In the genomic region with DNA sequence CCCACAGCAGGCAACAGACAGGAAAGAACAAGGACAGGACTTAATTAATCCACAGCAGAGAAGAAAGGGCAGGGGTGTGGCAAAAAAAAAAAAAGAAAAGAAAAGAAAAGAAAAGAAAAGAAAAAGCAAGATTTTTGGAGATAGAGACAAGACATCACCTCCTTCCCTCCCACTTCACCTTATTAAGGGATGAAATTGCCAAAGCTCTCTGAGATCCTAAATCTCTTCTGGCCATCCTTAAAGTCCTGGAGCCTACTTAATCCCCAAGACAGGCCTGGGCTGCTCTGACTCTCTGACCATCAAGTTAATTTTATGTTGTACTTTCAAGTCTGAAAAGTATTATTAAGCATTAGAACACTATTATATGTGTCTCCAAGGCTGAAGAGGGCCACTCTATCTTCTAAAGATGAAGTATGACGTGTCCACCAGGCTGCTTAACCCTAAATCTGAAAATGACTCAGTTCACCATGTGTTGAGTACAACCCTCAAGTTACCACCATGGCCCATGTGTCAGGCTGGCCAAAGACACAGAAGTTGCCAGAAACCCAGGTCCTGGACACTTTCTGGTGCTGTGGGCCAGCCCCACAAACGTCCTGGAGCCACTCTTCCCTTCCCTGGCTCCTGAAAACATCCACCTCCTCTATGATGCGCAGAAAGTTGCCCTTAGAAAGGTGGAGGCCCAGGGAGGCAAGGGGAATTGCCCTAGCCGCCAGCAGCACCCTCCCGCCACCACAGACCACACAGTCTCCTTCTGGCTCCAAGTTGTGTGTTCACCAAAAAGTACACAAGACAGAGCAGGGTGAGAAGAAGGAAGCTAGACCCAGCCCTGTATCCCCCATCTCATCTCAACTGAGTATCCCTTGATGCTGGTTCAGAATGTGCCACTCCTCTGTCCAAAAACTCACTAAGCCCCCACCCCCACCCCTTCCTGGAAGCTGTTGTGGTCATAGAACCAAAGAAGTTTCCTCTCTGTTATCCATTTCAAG, we compare ENCODE assay signal across 10 cellular contexts. TPM values are rescaled to one million over a fixed set of nuclear protein-coding genes. Genes with fewer than 3 reads are reported as not detected.
A peak's percentile ranks its signal among the peaks of the same experiment; 100 is the strongest.
DNase-seq lines count a peak whose midpoint lies in the region; ATAC-seq, FAIRE-seq and TF ChIP-seq lines count a peak whose summit lies in the region.
"Had no signal": no experiment of that assay in that cellular context is flagged by ENCODE, and none has a peak within 500 bp of the region (broad histone marks: within the 10 kb centered on the region; RNA-seq: fewer than 3 reads in every experiment).

No MANE protein-coding gene starts in this region.

- in situ Hi-C loops in HepG2 (cut with HindIII; ENCODE audit: extremely low pct_ligation_motif_present, low pct_unique_long_range_greater_than_20kb) = no loop called here

- no peak for DNase-seq in SK-N-SH
- peak; percentile 32 for DNase-seq in activated gamma-delta T cell (lab: John Stamatoyannopoulos, UW)
- DNase-seq in HepG2 (ENCODE audit: low spot score) = no peak
- peak in 1 of 2 donors; percentile 31 for DNase-seq in upper lobe of left lung
- DNase-seq in 8988T = no peak
- DNase-seq in WERI-Rb-1 = no peak
- no peak for DNase-seq in NCI-H510A (lab: John Stamatoyannopoulos, UW)
- DNase-seq: NCI-H2081 treated with DMSO at 0.1 percent for 48 hours had no signal

- H3K4me1 ChIP-seq in SK-N-SH (ENCODE audit: control insufficient read depth in 1 of 2, insufficient read depth in 2 of 2, low read depth in 1 of 2, low read length in 1 of 2) = peaks cover 9 to 18% of the 10 kb centered on the region in 2 experiments; a peak in 3 of 4 replicates
- peaks cover 74% of the 10 kb centered on the region for H3K4me1 ChIP-seq in HepG2 (ENCODE audit: insufficient read depth, low read length)
- H3K4me1 ChIP-seq in upper lobe of left lung = peaks cover 30 to 37% (median 33%) of the 10 kb centered on the region in 4 donors

- H3K9ac ChIP-seq in SK-N-SH (no peak overlapping the region), HepG2 (ENCODE audit: insufficient read depth, low read depth, low read length) (0 out of 2 replicates have a peak overlapping the region, but pooled peaks have one; percentile 11)

- intact Hi-C loops in HepG2 (cut with micrococcal nuclease; ENCODE audit: unreplicated experiment) = loop anchor here (1.0 kb wide), 1 partner anchor 282 kb away; no protein-coding TSS in a partner anchor

- no TSS peak for BruUV-seq in HepG2 (replicated peaks; lab: Mats Ljungman, UMichigan)

- CTCF ChIA-PET in SK-N-SH (lab: Yijun Ruan, JAX) = interaction anchor here (1.2 to 14.4 kb wide), 2 partner anchors 11 to 285 kb away, joined by 3 to 318 read pairs; no protein-coding TSS in a partner anchor
- CTCF ChIA-PET in HepG2 (lab: Yijun Ruan, JAX; ENCODE audit: low intra/inter-chr PET ratio, low total read pairs) = interaction anchor here (5.2 kb wide), 1 partner anchor 103 kb away, joined by 38 read pairs; no protein-coding TSS in a partner anchor

- no peaks in the 10 kb centered on the region for H3K27me3 ChIP-seq in SK-N-SH (ENCODE audit: insufficient read depth)
- H3K27me3 ChIP-seq in HepG2 (ENCODE audit: control insufficient read depth in 1 of 2, insufficient read depth in 2 of 2, low read length in 2 of 2) = no peaks in the 10 kb centered on the region; a peak in 1 of 5 replicates
- H3K27me3 ChIP-seq in upper lobe of left lung = no peaks in the 10 kb centered on the region
- H3K27me3 ChIP-seq in WERI-Rb-1 (ENCODE audit: insufficient read depth, low read depth, severe bottlenecking) = no peaks in the 10 kb centered on the region

- ATAC-seq in SK-N-SH treated with all-trans-retinoic acid at 6 μM for 48 hours (no peak), HepG2 (no peak), upper lobe of left lung (ENCODE audit: low FRiP score in 2 of 2) (no peak)

- WGBS in SK-N-SH (ENCODE audit: low lambda C conversion rate) = 95% methylated on average over 5 of the region's 5 CpGs
- 88% methylated on average over 5 of the region's 5 CpGs for WGBS in HepG2 (ENCODE audit: low lambda C conversion rate)
- WGBS in upper lobe of left lung, 2 donors = 66 to 82% methylated on average over 4 to 5 of the region's 5 CpGs

- no peak for TF ChIP-seq EP300 in SK-N-SH (IDR thresholded peaks at IDR 0.05; ENCODE audit: borderline replicate concordance in 1 of 2, low read depth in 1 of 2, low read length in 1 of 2)
- TF ChIP-seq EP300 in HepG2 (IDR thresholded peaks at IDR 0.05; ENCODE audit: low read depth in 2 of 2, low read length in 2 of 2) = no peak
- TF ChIP-seq EP300 in HepG2 (CRISPR knock-in tag; IDR thresholded peaks at IDR 0.05; ENCODE audit: borderline replicate concordance) = no peak
- TF ChIP-seq EP300 in upper lobe of left lung (IDR thresholded peaks at IDR 0.05) = no peak

- H3K9me2 ChIP-seq in SK-N-SH = no peaks in the 10 kb centered on the region

- no peak overlapping the region for H3K27ac ChIP-seq in SK-N-SH (ENCODE audit: low read depth in 2 of 2, low read length in 1 of 2)
- H3K27ac ChIP-seq in HepG2 (ENCODE audit: extremely low read length, insufficient read depth, low read length) = no peak overlapping the region
- peak overlapping the region in 3 of 4 donors; percentile 43 to 100 (median 97) for H3K27ac ChIP-seq in upper lobe of left lung
- H3K27ac ChIP-seq in WERI-Rb-1 = no peak overlapping the region

- H3K4me3 ChIP-seq in SK-N-SH (ENCODE audit: low read depth in 2 of 2, low read length in 1 of 2) (peak overlapping the region in 1 of 2 experiments; percentile 84; a peak in 2 of 4 replicates), HepG2 (replicated peaks in 1 of 3; ENCODE audit: insufficient read depth in 1 of 3, low read depth in 2 of 3, low read length in 3 of 3) (peak overlapping the region; percentile 60 to 95 (median 87)), upper lobe of left lung (peak overlapping the region in 3 of 4 donors; percentile 73 to 93 (median 92)), WERI-Rb-1 (ENCODE audit: low read depth, low read length) (no peak overlapping the region)

- no peak overlapping the region for H2AFZ ChIP-seq in SK-N-SH (ENCODE audit: low read depth)
- H2AFZ ChIP-seq in HepG2 (ENCODE audit: low read length) = no peak overlapping the region

- peak in 1 of 2 experiments; percentile 33; a peak in 1 of 4 replicates for TF ChIP-seq POLR2A in HepG2 (IDR thresholded peaks at IDR 0.05; ENCODE audit: insufficient read depth in 1 of 2, low read depth in 2 of 2, low read length in 2 of 2)
- TF ChIP-seq POLR2A in upper lobe of left lung (IDR thresholded peaks at IDR 0.05) = no peak

- peaks cover 32% of the 10 kb centered on the region for H4K20me1 ChIP-seq in SK-N-SH (ENCODE audit: insufficient read depth)
- peaks cover 47% of the 10 kb centered on the region for H4K20me1 ChIP-seq in HepG2 (ENCODE audit: insufficient read depth, low read length)

- peak; percentile 4 for FAIRE-seq in HepG2 (lab: Jason Lieb, UNC)
- FAIRE-seq: islet of Langerhans had no signal

- TF ChIP-seq RAD21 in SK-N-SH (IDR thresholded peaks at IDR 0.05; ENCODE audit: low read length) (no peak), HepG2 (CRISPR knock-in tag; IDR thresholded peaks at IDR 0.05) (no peak)

- H3F3A ChIP-seq in SK-N-SH (replicated peaks; ENCODE audit: insufficient read depth) = peaks cover 28% of the 10 kb centered on the region

- H3K36me3 ChIP-seq in SK-N-SH (replicated peaks in 1 of 2; ENCODE audit: control insufficient read depth in 1 of 2, insufficient read depth in 2 of 2, low read length in 1 of 2) (peaks cover 3 to 4% of the 10 kb centered on the region in 2 experiments), HepG2 (replicated peaks in 1 of 2; ENCODE audit: control insufficient read depth in 1 of 2, insufficient read depth in 2 of 2, low read length in 2 of 2) (peaks cover 2 to 8% of the 10 kb centered on the region in 2 experiments; a peak in 4 of 5 replicates), upper lobe of left lung (peaks cover 0 to 7% (median 0%) of the 10 kb centered on the region in 4 donors), WERI-Rb-1 (no peaks in the 10 kb centered on the region; the same call in 1 of the 2 replicates)

- H3K79me2 ChIP-seq in SK-N-SH (ENCODE audit: insufficient read depth) = peaks cover 25% of the 10 kb centered on the region
- H3K79me2 ChIP-seq in HepG2 (ENCODE audit: insufficient read depth, low read length) = peaks cover 28% of the 10 kb centered on the region

- H3K9me3 ChIP-seq in SK-N-SH (no peaks in the 10 kb centered on the region), HepG2 (ENCODE audit: low read length) (no peaks in the 10 kb centered on the region), upper lobe of left lung (no peaks in the 10 kb centered on the region), WERI-Rb-1 (ENCODE audit: severe bottlenecking) (no peaks in the 10 kb centered on the region)

- POLR2A ChIA-PET in SK-N-SH (lab: Yijun Ruan, JAX) (no interaction called here), HepG2 (lab: Yijun Ruan, JAX) (interaction anchor here (0.7 to 9.0 kb wide), 17 partner anchors 9 to 309 kb away, joined by 3 to 351 read pairs (median 9); a partner anchor contains a TSS)

- TF ChIP-seq CTCF in SK-N-SH (IDR thresholded peaks at IDR 0.05) = no peak
- no peak for TF ChIP-seq CTCF in HepG2 (CRISPR knock-in tag; IDR thresholded peaks at IDR 0.05)
- TF ChIP-seq CTCF in upper lobe of left lung (IDR thresholded peaks at IDR 0.05) = no peak
- TF ChIP-seq CTCF in WERI-Rb-1 (IDR thresholded peaks at IDR 0.05; ENCODE audit: low read depth, low read length) = no peak

- peak overlapping the region; percentile 83 for H3K4me2 ChIP-seq in SK-N-SH
- peak overlapping the region; percentile 85 for H3K4me2 ChIP-seq in HepG2 (ENCODE audit: low read depth, low read length)

RNA-seq across cellular contexts. Expression of a gene that starts 2.7 kb away (rescaled TPM):
- polyA plus RNA-seq in SK-N-SH (2012; rRNA removed) (6.3 and 8.6 TPM in 2 replicates), HepG2 (2011; rRNA removed) (6.3 and 9.4 TPM in 2 replicates)
- polyA plus RNA-seq in SK-N-SH (2012; cell fraction: cytosol; rRNA removed) = 4.7 and 6.1 TPM in 2 replicates
- polyA plus RNA-seq in SK-N-SH (2012; cell fraction: nucleus; rRNA removed) = 28.4 and 39.6 TPM in 2 replicates
- total RNA-seq in HepG2 (2016; rRNA removed; fragmentation: Illumina TruSeq; extraction: Trizol) (3.3 and 5.3 TPM in 2 replicates), upper lobe of left lung (10 to 100 TPM in 5 of 6 donors, 1 to 10 TPM in 1; 9.4 to 36.6 (median 18.5) TPM)
- total RNA-seq in HepG2 (2016; cell fraction: cytosol; rRNA removed; fragmentation: Illumina TruSeq; extraction: Trizol; ENCODE audit: low read depth) = 5.4 and 8.1 TPM in 2 replicates
- total RNA-seq in HepG2 (2016; cell fraction: insoluble cytoplasmic fraction; rRNA removed; fragmentation: Illumina TruSeq; extraction: Trizol) = 2.8 and 4.2 TPM in 2 replicates
- 9.1 and 10.9 TPM in 2 replicates for total RNA-seq in HepG2 (2016; cell fraction: membrane; rRNA removed; fragmentation: Illumina TruSeq; extraction: Trizol)
- 5.6 and 5.7 TPM in 2 replicates for total RNA-seq in HepG2 (2016; cell fraction: nucleus; rRNA removed; fragmentation: Illumina TruSeq; extraction: Trizol)
- 5.3 and 8.4 TPM in 2 replicates for polyA plus RNA-seq in HepG2 (2011; cell fraction: cytosol; rRNA removed)
- 30.3 and 31.6 TPM in 2 replicates for polyA plus RNA-seq in HepG2 (2011; cell fraction: nucleus; rRNA removed)
- polyA plus RNA-seq in HepG2 (2012) = 6.5 and 7.4 TPM in 2 replicates
- 5.5 and 7.8 TPM in 2 replicates for polyA plus RNA-seq in HepG2 (2016; cell fraction: cytosol; fragmentation: Illumina TruSeq; extraction: Trizol; ENCODE audit: low read depth)
- polyA plus RNA-seq in HepG2 (2016; cell fraction: insoluble cytoplasmic fraction; fragmentation: Illumina TruSeq; extraction: Trizol; ENCODE audit: low read depth) = 5.2 and 6.3 TPM in 2 replicates
- polyA plus RNA-seq in HepG2 (2016; cell fraction: membrane; fragmentation: Illumina TruSeq; extraction: Trizol; ENCODE audit: low read depth) = 7.1 and 9.9 TPM in 2 replicates
- polyA plus RNA-seq in HepG2 (2016; cell fraction: nucleus; fragmentation: Illumina TruSeq; extraction: Trizol; ENCODE audit: insufficient read depth, low read depth) = 8.1 and 8.6 TPM in 2 replicates
- polyA minus RNA-seq in HepG2 (2011; rRNA and poly(A)+ RNA removed; ENCODE audit: low replicate concordance) = 3.9 and 31.0 TPM in 2 replicates
- polyA minus RNA-seq in HepG2 (2011; cell fraction: cytosol; rRNA and poly(A)+ RNA removed) = 12.0 and 14.0 TPM in 2 replicates
- polyA minus RNA-seq in HepG2 (2011; cell fraction: nucleus; rRNA and poly(A)+ RNA removed) = 44.8 and 46.1 TPM in 2 replicates

RNA-seq across cellular contexts. Expression of a gene that starts 15.8 kb away (rescaled TPM):
- polyA plus RNA-seq in SK-N-SH (2012; rRNA removed) = not detected in 2 replicates
- not detected in 2 replicates for polyA plus RNA-seq in SK-N-SH (2012; cell fraction: cytosol; rRNA removed)
- not detected in 2 replicates for polyA plus RNA-seq in SK-N-SH (2012; cell fraction: nucleus; rRNA removed)
- total RNA-seq in HepG2 (2016; rRNA removed; fragmentation: Illumina TruSeq; extraction: Trizol) = not detected in 2 replicates
- total RNA-seq in HepG2 (2016; cell fraction: cytosol; rRNA removed; fragmentation: Illumina TruSeq; extraction: Trizol; ENCODE audit: low read depth) = not detected in 2 replicates
- total RNA-seq in HepG2 (2016; cell fraction: insoluble cytoplasmic fraction; rRNA removed; fragmentation: Illumina TruSeq; extraction: Trizol) = not detected in 2 replicates
- total RNA-seq in HepG2 (2016; cell fraction: membrane; rRNA removed; fragmentation: Illumina TruSeq; extraction: Trizol) = not detected in 2 replicates
- total RNA-seq in HepG2 (2016; cell fraction: nucleus; rRNA removed; fragmentation: Illumina TruSeq; extraction: Trizol) = not detected in 2 replicates
- polyA plus RNA-seq in HepG2 (2011; rRNA removed) = not detected in 2 replicates
- polyA plus RNA-seq in HepG2 (2011; cell fraction: cytosol; rRNA removed) = not detected in 2 replicates
- polyA plus RNA-seq in HepG2 (2011; cell fraction: nucleus; rRNA removed) = not detected in 2 replicates
- not detected in 2 replicates for polyA plus RNA-seq in HepG2 (2012)
- not detected in 2 replicates for polyA plus RNA-seq in HepG2 (2016; cell fraction: cytosol; fragmentation: Illumina TruSeq; extraction: Trizol; ENCODE audit: low read depth)
- polyA plus RNA-seq in HepG2 (2016; cell fraction: insoluble cytoplasmic fraction; fragmentation: Illumina TruSeq; extraction: Trizol; ENCODE audit: low read depth) = not detected in 2 replicates
- not detected in 2 replicates for polyA plus RNA-seq in HepG2 (2016; cell fraction: membrane; fragmentation: Illumina TruSeq; extraction: Trizol; ENCODE audit: low read depth)
- polyA plus RNA-seq in HepG2 (2016; cell fraction: nucleus; fragmentation: Illumina TruSeq; extraction: Trizol; ENCODE audit: insufficient read depth, low read depth) = not detected in 2 replicates
- not detected in 2 replicates for polyA minus RNA-seq in HepG2 (2011; rRNA and poly(A)+ RNA removed; ENCODE audit: low replicate concordance)
- polyA minus RNA-seq in HepG2 (2011; cell fraction: cytosol; rRNA and poly(A)+ RNA removed) = not detected in 2 replicates
- not detected in 2 replicates for polyA minus RNA-seq in HepG2 (2011; cell fraction: nucleus; rRNA and poly(A)+ RNA removed)
- not detected for total RNA-seq in upper lobe of left lung

RNA-seq across cellular contexts. Expression of a gene that starts 20.1 kb away (rescaled TPM):
- not detected in 2 replicates for polyA plus RNA-seq in SK-N-SH (2012; rRNA removed)
- not detected in 2 replicates for polyA plus RNA-seq in SK-N-SH (2012; cell fraction: cytosol; rRNA removed)
- not detected in 2 replicates for polyA plus RNA-seq in SK-N-SH (2012; cell fraction: nucleus; rRNA removed)
- total RNA-seq in HepG2 (2016; rRNA removed; fragmentation: Illumina TruSeq; extraction: Trizol) = not detected in 2 replicates
- not detected in 2 replicates for total RNA-seq in HepG2 (2016; cell fraction: cytosol; rRNA removed; fragmentation: Illumina TruSeq; extraction: Trizol; ENCODE audit: low read depth)
- not detected in 2 replicates for total RNA-seq in HepG2 (2016; cell fraction: insoluble cytoplasmic fraction; rRNA removed; fragmentation: Illumina TruSeq; extraction: Trizol)
- not detected in 2 replicates for total RNA-seq in HepG2 (2016; cell fraction: membrane; rRNA removed; fragmentation: Illumina TruSeq; extraction: Trizol)
- total RNA-seq in HepG2 (2016; cell fraction: nucleus; rRNA removed; fragmentation: Illumina TruSeq; extraction: Trizol) = not detected in 2 replicates
- not detected in 2 replicates for polyA plus RNA-seq in HepG2 (2011; rRNA removed)
- not detected in 2 replicates for polyA plus RNA-seq in HepG2 (2011; cell fraction: cytosol; rRNA removed)
- polyA plus RNA-seq in HepG2 (2011; cell fraction: nucleus; rRNA removed) = not detected in 2 replicates
- not detected in 2 replicates for polyA plus RNA-seq in HepG2 (2012)
- not detected in 2 replicates for polyA plus RNA-seq in HepG2 (2016; cell fraction: cytosol; fragmentation: Illumina TruSeq; extraction: Trizol; ENCODE audit: low read depth)
- polyA plus RNA-seq in HepG2 (2016; cell fraction: insoluble cytoplasmic fraction; fragmentation: Illumina TruSeq; extraction: Trizol; ENCODE audit: low read depth) = not detected in 2 replicates
- not detected in 2 replicates for polyA plus RNA-seq in HepG2 (2016; cell fraction: membrane; fragmentation: Illumina TruSeq; extraction: Trizol; ENCODE audit: low read depth)
- polyA plus RNA-seq in HepG2 (2016; cell fraction: nucleus; fragmentation: Illumina TruSeq; extraction: Trizol; ENCODE audit: insufficient read depth, low read depth) = not detected in 2 replicates
- polyA minus RNA-seq in HepG2 (2011; rRNA and poly(A)+ RNA removed; ENCODE audit: low replicate concordance) = not detected in 2 replicates
- polyA minus RNA-seq in HepG2 (2011; cell fraction: cytosol; rRNA and poly(A)+ RNA removed) = not detected in 2 replicates
- polyA minus RNA-seq in HepG2 (2011; cell fraction: nucleus; rRNA and poly(A)+ RNA removed) = 2.8 TPM in 1 of 2 replicates, not detected in the other
- total RNA-seq in upper lobe of left lung = not detected

RNA-seq across cellular contexts. Expression of a gene that starts 23.0 kb away (rescaled TPM):
- polyA plus RNA-seq in SK-N-SH (2012; rRNA removed) (not detected in 2 replicates), HepG2 (2011; rRNA removed) (0.54 TPM in 1 of 2 replicates, not detected in the other)
- not detected in 2 replicates for polyA plus RNA-seq in SK-N-SH (2012; cell fraction: cytosol; rRNA removed)
- polyA plus RNA-seq in SK-N-SH (2012; cell fraction: nucleus; rRNA removed) = not detected in 2 replicates
- total RNA-seq in HepG2 (2016; rRNA removed; fragmentation: Illumina TruSeq; extraction: Trizol) (not detected in 2 replicates), upper lobe of left lung (not detected)
- 0.61 TPM in 1 of 2 replicates, not detected in the other for total RNA-seq in HepG2 (2016; cell fraction: cytosol; rRNA removed; fragmentation: Illumina TruSeq; extraction: Trizol; ENCODE audit: low read depth)
- not detected in 2 replicates for total RNA-seq in HepG2 (2016; cell fraction: insoluble cytoplasmic fraction; rRNA removed; fragmentation: Illumina TruSeq; extraction: Trizol)
- 0.28 and 0.52 TPM in 2 replicates for total RNA-seq in HepG2 (2016; cell fraction: membrane; rRNA removed; fragmentation: Illumina TruSeq; extraction: Trizol)
- total RNA-seq in HepG2 (2016; cell fraction: nucleus; rRNA removed; fragmentation: Illumina TruSeq; extraction: Trizol) = not detected in 2 replicates
- 0.19 and 0.26 TPM in 2 replicates for polyA plus RNA-seq in HepG2 (2011; cell fraction: cytosol; rRNA removed)
- polyA plus RNA-seq in HepG2 (2011; cell fraction: nucleus; rRNA removed) = not detected in 2 replicates
- polyA plus RNA-seq in HepG2 (2012) = not detected in 2 replicates
- 1.6 and 2.0 TPM in 2 replicates for polyA plus RNA-seq in HepG2 (2016; cell fraction: cytosol; fragmentation: Illumina TruSeq; extraction: Trizol; ENCODE audit: low read depth)
- 0.56 TPM in 1 of 2 replicates, not detected in the other for polyA plus RNA-seq in HepG2 (2016; cell fraction: insoluble cytoplasmic fraction; fragmentation: Illumina TruSeq; extraction: Trizol; ENCODE audit: low read depth)
- 0.55 and 0.73 TPM in 2 replicates for polyA plus RNA-seq in HepG2 (2016; cell fraction: membrane; fragmentation: Illumina TruSeq; extraction: Trizol; ENCODE audit: low read depth)
- not detected in 2 replicates for polyA plus RNA-seq in HepG2 (2016; cell fraction: nucleus; fragmentation: Illumina TruSeq; extraction: Trizol; ENCODE audit: insufficient read depth, low read depth)
- not detected in 2 replicates for polyA minus RNA-seq in HepG2 (2011; rRNA and poly(A)+ RNA removed; ENCODE audit: low replicate concordance)
- polyA minus RNA-seq in HepG2 (2011; cell fraction: cytosol; rRNA and poly(A)+ RNA removed) = not detected in 2 replicates
- polyA minus RNA-seq in HepG2 (2011; cell fraction: nucleus; rRNA and poly(A)+ RNA removed) = not detected in 2 replicates

RNA-seq across cellular contexts. Expression of a gene that starts 27.8 kb away (rescaled TPM):
- polyA plus RNA-seq in SK-N-SH (2012; rRNA removed) (not detected in 2 replicates), HepG2 (2011; rRNA removed) (not detected in 2 replicates)
- not detected in 2 replicates for polyA plus RNA-seq in SK-N-SH (2012; cell fraction: cytosol; rRNA removed)
- not detected in 2 replicates for polyA plus RNA-seq in SK-N-SH (2012; cell fraction: nucleus; rRNA removed)
- total RNA-seq in HepG2 (2016; rRNA removed; fragmentation: Illumina TruSeq; extraction: Trizol) (not detected in 2 replicates), upper lobe of left lung (not detected)
- total RNA-seq in HepG2 (2016; cell fraction: cytosol; rRNA removed; fragmentation: Illumina TruSeq; extraction: Trizol; ENCODE audit: low read depth) = not detected in 2 replicates
- not detected in 2 replicates for total RNA-seq in HepG2 (2016; cell fraction: insoluble cytoplasmic fraction; rRNA removed; fragmentation: Illumina TruSeq; extraction: Trizol)
- not detected in 2 replicates for total RNA-seq in HepG2 (2016; cell fraction: membrane; rRNA removed; fragmentation: Illumina TruSeq; extraction: Trizol)
- total RNA-seq in HepG2 (2016; cell fraction: nucleus; rRNA removed; fragmentation: Illumina TruSeq; extraction: Trizol) = not detected in 2 replicates
- polyA plus RNA-seq in HepG2 (2011; cell fraction: cytosol; rRNA removed) = 0.44 TPM in 1 of 2 replicates, not detected in the other
- polyA plus RNA-seq in HepG2 (2011; cell fraction: nucleus; rRNA removed) = not detected in 2 replicates
- not detected in 2 replicates for polyA plus RNA-seq in HepG2 (2012)
- polyA plus RNA-seq in HepG2 (2016; cell fraction: cytosol; fragmentation: Illumina TruSeq; extraction: Trizol; ENCODE audit: low read depth) = not detected in 2 replicates
- polyA plus RNA-seq in HepG2 (2016; cell fraction: insoluble cytoplasmic fraction; fragmentation: Illumina TruSeq; extraction: Trizol; ENCODE audit: low read depth) = not detected in 2 replicates
- not detected in 2 replicates for polyA plus RNA-seq in HepG2 (2016; cell fraction: membrane; fragmentation: Illumina TruSeq; extraction: Trizol; ENCODE audit: low read depth)
- not detected in 2 replicates for polyA plus RNA-seq in HepG2 (2016; cell fraction: nucleus; fragmentation: Illumina TruSeq; extraction: Trizol; ENCODE audit: insufficient read depth, low read depth)
- polyA minus RNA-seq in HepG2 (2011; rRNA and poly(A)+ RNA removed; ENCODE audit: low replicate concordance) = not detected in 2 replicates
- polyA minus RNA-seq in HepG2 (2011; cell fraction: cytosol; rRNA and poly(A)+ RNA removed) = not detected in 2 replicates
- not detected in 2 replicates for polyA minus RNA-seq in HepG2 (2011; cell fraction: nucleus; rRNA and poly(A)+ RNA removed)

Comparison
In these comparisons a context has a peak if more than half of its experiments do, and no peak if none do; other contexts are left out.
1. H3K27ac ChIP-seq: peak in upper lobe of left lung (3 of 4); none in SK-N-SH (0 of 2), HepG2 (single experiment) and WERI-Rb-1 (single experiment).